17 cellular contexts compared by ENCODE assay signal in genomic region chr4:1982124-1983052, GRCh38. TPM values are rescaled to one million over a fixed set of nuclear protein-coding genes. Genes with fewer than 3 reads are reported as not detected.
DNase-seq lines count a peak whose midpoint lies in the region; ATAC-seq, FAIRE-seq and TF ChIP-seq lines count a peak whose summit lies in the region.
"Had no signal": no experiment of that assay in that cellular context is flagged by ENCODE, and none has a peak within 500 bp of the region (broad histone marks: within the 10 kb centered on the region; RNA-seq: fewer than 3 reads in every experiment).

No MANE protein-coding gene starts in this region.

- H3K9me3 ChIP-seq in SK-N-SH: no peaks in the 10 kb centered on the region

- no peak overlapping the region for H3K4me2 ChIP-seq in SK-N-SH

- no peak overlapping the region for H2AFZ ChIP-seq in SK-N-SH (ENCODE audit: low read depth)

- CTCF ChIA-PET in SK-N-SH (lab: Yijun Ruan, JAX): interaction anchor here (0.5 to 1.7 kb wide), 2 partner anchors 25 to 31 kb away, joined by 3 to 5 read pairs; no protein-coding TSS in a partner anchor

- H3K4me1 ChIP-seq in SK-N-SH (ENCODE audit: control insufficient read depth in 1 of 2, insufficient read depth in 2 of 2, low read depth in 1 of 2, low read length in 1 of 2): peaks cover 0 to 24% of the 10 kb centered on the region in 2 experiments; a peak in 1 of 4 replicates

- DNase-seq in GM12892 (ENCODE audit: insufficient read length): no peak
- DNase-seq in HFFc6: no peak
- DNase-seq in epithelial cell of esophagus (ENCODE audit: low read depth): peak; percentile 15
- DNase-seq in osteocyte (ENCODE audit: extremely low spot score, unreplicated experiment): peak; percentile 79
- no peak for DNase-seq in AG08395 (ENCODE audit: low spot score)
- no peak for DNase-seq in SK-N-SH
- no peak for DNase-seq in activated T-helper 2 cell treated with anti-CD3 and anti-CD28 coated beads, Interferon-gamma antibody, Interleukin-2, Interleukin-4, amounts not matched to agents 10 μg/mL and 5 μg/mL and 100 μg/mL, durations not matched to agents 14 hours and 24 hours and 36 hours (ENCODE audit: low spot score)
- DNase-seq: activated CD4-positive, alpha-beta T cell treated with anti-CD3 and anti-CD28 coated beads, Interleukin-2, amount 50 U/mL, for 48 hours; DMS53; IMR-90; NCI-H526 treated with DMSO at 0.1 percent for 48 hours; stimulated activated CD4-positive, alpha-beta T cell treated with anti-CD3 and anti-CD28 coated beads, Interleukin-4, amount 100 ng/mL, for 4 hours had no signal

- no peaks in the 10 kb centered on the region for H3K27me3 ChIP-seq in SK-N-SH (ENCODE audit: insufficient read depth)

- H3K4me3 Mint-ChIP-seq in HFFc6: no peak overlapping the region
- no peak overlapping the region for H3K4me3 Mint-ChIP-seq in osteocyte (ENCODE audit: unreplicated experiment)
- H3K4me3 Mint-ChIP-seq in activated T-helper 2 cell treated with anti-CD3 and anti-CD28 coated beads, Interferon-gamma antibody, Interleukin-2, Interleukin-4, amounts not matched to agents 10 μg/mL and 5 μg/mL and 100 μg/mL, durations not matched to agents 14 hours and 24 hours and 36 hours (ENCODE audit: low read depth): no peak overlapping the region

- H3K4me3 ChIP-seq in epithelial cell of esophagus (ENCODE audit: low read length): no peak overlapping the region
- no peak overlapping the region for H3K4me3 ChIP-seq in SK-N-SH (ENCODE audit: low read depth in 2 of 2, low read length in 1 of 2)
- H3K4me3 ChIP-seq: lung had no signal

- H4K20me1 ChIP-seq in SK-N-SH (ENCODE audit: insufficient read depth): no peaks in the 10 kb centered on the region

- H3K9ac ChIP-seq in SK-N-SH: no peak overlapping the region

- no peak overlapping the region; a peak in 1 of 4 replicates for H3K27ac ChIP-seq in SK-N-SH (ENCODE audit: low read depth in 2 of 2, low read length in 1 of 2)
- H3K27ac ChIP-seq: C4-2B had no signal

- TF ChIP-seq EP300 in SK-N-SH (IDR thresholded peaks at IDR 0.05; ENCODE audit: borderline replicate concordance in 1 of 2, low read depth in 1 of 2, low read length in 1 of 2): no peak

- 0 out of 2 replicates have a peak, but pooled peaks have one; percentile 8 for TF ChIP-seq POLR2A in GM12892 (IDR thresholded peaks at IDR 0.05; ENCODE audit: low read depth, low read length)

- H3K27me3 Mint-ChIP-seq in HFFc6 (ENCODE audit: insufficient read depth): no peaks in the 10 kb centered on the region; the same call in 1 of the 2 replicates
- H3K27me3 Mint-ChIP-seq in osteocyte (ENCODE audit: unreplicated experiment): no peaks in the 10 kb centered on the region
- H3K27me3 Mint-ChIP-seq in activated T-helper 2 cell treated with anti-CD3 and anti-CD28 coated beads, Interferon-gamma antibody, Interleukin-2, Interleukin-4, amounts not matched to agents 10 μg/mL and 5 μg/mL and 100 μg/mL, durations not matched to agents 14 hours and 24 hours and 36 hours (ENCODE audit: low read depth): no peaks in the 10 kb centered on the region

- H3K36me3 ChIP-seq in SK-N-SH (replicated peaks in 1 of 2; ENCODE audit: control insufficient read depth in 1 of 2, insufficient read depth in 2 of 2, low read length in 1 of 2): peaks cover 17 to 86% of the 10 kb centered on the region in 2 experiments

- peaks cover 7% of the 10 kb centered on the region; the same call in 1 of the 2 replicates for H3K4me1 Mint-ChIP-seq in HFFc6 (ENCODE audit: low read depth)
- H3K4me1 Mint-ChIP-seq in osteocyte (ENCODE audit: unreplicated experiment): peaks cover 11% of the 10 kb centered on the region
- H3K4me1 Mint-ChIP-seq in activated T-helper 2 cell treated with anti-CD3 and anti-CD28 coated beads, Interferon-gamma antibody, Interleukin-2, Interleukin-4, amounts not matched to agents 10 μg/mL and 5 μg/mL and 100 μg/mL, durations not matched to agents 14 hours and 24 hours and 36 hours (ENCODE audit: low read depth): no peaks in the 10 kb centered on the region

- 95% methylated on average over 13 of the region's 16 CpGs for WGBS in SK-N-SH (ENCODE audit: low lambda C conversion rate)

- POLR2A ChIA-PET in SK-N-SH (lab: Yijun Ruan, JAX): no interaction called here

- no peaks in the 10 kb centered on the region for H3K79me2 ChIP-seq in SK-N-SH (ENCODE audit: insufficient read depth)

- H3F3A ChIP-seq in SK-N-SH (replicated peaks; ENCODE audit: insufficient read depth): peaks cover 32% of the 10 kb centered on the region

- intact Hi-C loops in activated T-helper 2 cell treated with anti-CD3 and anti-CD28 coated beads, Interferon-gamma antibody, Interleukin-2, Interleukin-4, amounts not matched to agents 10 μg/mL and 5 μg/mL and 100 μg/mL, durations not matched to agents 14 hours and 24 hours and 36 hours (cut with micrococcal nuclease): no loop called here

- no peaks in the 10 kb centered on the region for H3K9me3 Mint-ChIP-seq in HFFc6
- no peaks in the 10 kb centered on the region for H3K9me3 Mint-ChIP-seq in osteocyte (ENCODE audit: unreplicated experiment)
- no peaks in the 10 kb centered on the region for H3K9me3 Mint-ChIP-seq in activated T-helper 2 cell treated with anti-CD3 and anti-CD28 coated beads, Interferon-gamma antibody, Interleukin-2, Interleukin-4, amounts not matched to agents 10 μg/mL and 5 μg/mL and 100 μg/mL, durations not matched to agents 14 hours and 24 hours and 36 hours

- no peak for TF ChIP-seq RAD21 in SK-N-SH (IDR thresholded peaks at IDR 0.05; ENCODE audit: low read length)

- peak overlapping the region; percentile 11; the same call in 1 of the 2 replicates for H3K27ac Mint-ChIP-seq in HFFc6
- H3K27ac Mint-ChIP-seq in osteocyte (ENCODE audit: unreplicated experiment): peak overlapping the region; percentile 54
- H3K27ac Mint-ChIP-seq in activated T-helper 2 cell treated with anti-CD3 and anti-CD28 coated beads, Interferon-gamma antibody, Interleukin-2, Interleukin-4, amounts not matched to agents 10 μg/mL and 5 μg/mL and 100 μg/mL, durations not matched to agents 14 hours and 24 hours and 36 hours: no peak overlapping the region

- TF ChIP-seq CTCF in HFFc6 (IDR thresholded peaks at IDR 0.05): no peak
- no peak for TF ChIP-seq CTCF in epithelial cell of esophagus (IDR thresholded peaks at IDR 0.05; ENCODE audit: insufficient read depth, low read depth, low read length, missing control alignments)
- no peak for TF ChIP-seq CTCF in osteocyte (IDR thresholded peaks at IDR 0.05)
- no peak for TF ChIP-seq CTCF in SK-N-SH (IDR thresholded peaks at IDR 0.05)

- no peak for ATAC-seq in HG03039 (IDR thresholded peaks at IDR 0.05; ENCODE audit: unreplicated experiment)
- ATAC-seq: Panc1 had no signal

- H3K36me3 Mint-ChIP-seq in HFFc6 (ENCODE audit: low read depth) (peaks cover 36% of the 10 kb centered on the region), osteocyte (ENCODE audit: unreplicated experiment) (peaks cover 34% of the 10 kb centered on the region)
- peaks cover 57% of the 10 kb centered on the region for H3K36me3 Mint-ChIP-seq in activated T-helper 2 cell treated with anti-CD3 and anti-CD28 coated beads, Interferon-gamma antibody, Interleukin-2, Interleukin-4, amounts not matched to agents 10 μg/mL and 5 μg/mL and 100 μg/mL, durations not matched to agents 14 hours and 24 hours and 36 hours (ENCODE audit: low read depth)

- H3K9me2 ChIP-seq in SK-N-SH: no peaks in the 10 kb centered on the region

- no peak for FAIRE-seq in GM12892 (lab: Jason Lieb, UNC)
- FAIRE-seq: GM19239 had no signal

TF ChIP-seq in SK-N-SH, 30 proteins besides CTCF, POLR2A, EP300 and RAD21:
- no peak for TF ChIP-seq USF2 (IDR thresholded peaks at IDR 0.05; ENCODE audit: borderline replicate concordance, low read depth, low read length)
- no peak for TF ChIP-seq POLR2AphosphoS5 (IDR thresholded peaks at IDR 0.05; ENCODE audit: low read depth, low read length)
- TF ChIP-seq FOXM1 (IDR thresholded peaks at IDR 0.05; ENCODE audit: low read depth): no peak
- TF ChIP-seq CHD2 (IDR thresholded peaks at IDR 0.05; ENCODE audit: low read length, partially characterized antibody): no peak

RNA-seq across cellular contexts. Expression of gene NELFA, which starts 26.4 kb away (rescaled TPM):
- polyA plus RNA-seq in GM12892 (2012; ENCODE audit: missing spikeins): 15.9 TPM
- total RNA-seq in HFFc6 (2021; fragmentation: NEBNext Ultra II Directional; extraction: Animal tissue kit (Norgen Biotek cat#: 25700)): 10 to 100 TPM; 19.2 to 21.2 (median 20.2) TPM
- 32.5 and 37.8 TPM in 2 replicates for total RNA-seq in osteocyte
- 17.3 and 26.8 TPM in 2 replicates for polyA plus RNA-seq in SK-N-SH (2012; rRNA removed)
- 12.3 and 17.5 TPM in 2 replicates for polyA plus RNA-seq in SK-N-SH (2012; cell fraction: cytosol; rRNA removed)
- polyA plus RNA-seq in SK-N-SH (2012; cell fraction: nucleus; rRNA removed): 46.8 and 63.7 TPM in 2 replicates
- total RNA-seq in activated T-helper 2 cell treated with anti-CD3 and anti-CD28 coated beads, Interferon-gamma antibody, Interleukin-2, Interleukin-4, amounts not matched to agents 10 μg/mL and 5 μg/mL and 100 μg/mL, durations not matched to agents 14 hours and 24 hours and 36 hours: 48.3 and 49.4 TPM in 2 replicates

Comparison
In these comparisons a context has a peak if more than half of its experiments do, and no peak if none do; other contexts are left out.
1. DNase-seq: peak in epithelial cell of esophagus (single experiment) and osteocyte (single experiment); none in GM12892 (single experiment), HFFc6 (single experiment), AG08395 (single experiment), SK-N-SH (single experiment) and activated T-helper 2 cell treated with anti-CD3 and anti-CD28 coated beads, Interferon-gamma antibody, Interleukin-2, Interleukin-4, amounts not matched to agents 10 μg/mL and 5 μg/mL and 100 μg/mL, durations not matched to agents 14 hours and 24 hours and 36 hours (single experiment).